Comparison of ENCODE assay signal across 1 cellular context in the genomic region with DNA sequence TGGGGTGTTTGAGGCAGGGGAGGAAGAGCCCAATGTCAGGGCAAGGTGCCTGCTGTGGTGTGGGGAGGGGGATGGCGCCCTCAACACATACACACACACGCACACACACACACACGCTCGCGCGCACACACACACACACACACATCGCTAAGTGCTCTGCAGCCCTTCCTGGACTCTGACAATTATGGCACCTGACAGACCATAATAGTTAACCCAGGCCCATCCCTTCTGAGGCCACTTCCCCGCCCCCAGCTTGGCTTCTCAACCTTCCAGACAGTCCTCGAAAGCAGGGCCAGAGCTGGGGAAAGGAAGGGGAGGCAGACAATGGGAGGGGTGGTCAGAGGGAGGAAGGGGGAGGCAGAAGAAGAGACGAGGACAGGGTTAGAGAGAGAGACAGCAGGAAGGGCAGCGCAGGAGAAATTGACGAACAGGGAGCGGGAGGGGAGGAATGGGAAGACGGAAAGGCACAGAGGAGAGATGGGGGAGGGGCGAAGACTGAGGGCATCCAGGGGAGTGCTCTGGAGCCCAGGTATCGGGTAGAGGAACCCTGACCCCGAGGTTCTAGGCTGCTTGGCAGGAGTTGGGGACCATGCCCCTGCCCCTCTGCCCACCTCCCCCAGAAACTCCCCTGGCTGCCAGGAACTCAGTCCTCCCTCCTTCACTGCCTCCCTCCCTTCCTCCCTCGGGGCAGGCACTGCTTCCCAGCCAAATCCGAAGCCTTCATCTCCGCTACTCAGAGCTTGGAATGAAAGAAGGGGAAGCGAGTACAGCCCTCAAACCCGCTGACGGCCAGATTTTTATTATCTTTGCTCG.
TF ChIP-seq lines count a peak whose summit lies in the region.

No MANE protein-coding gene starts in this region.

TF ChIP-seq in HepG2, 621 proteins besides CTCF, POLR2A, EP300 and RAD21 (continued from another document and continues in another):
- TF ChIP-seq MTA1 (CRISPR knock-in tag; IDR thresholded peaks at IDR 0.05; ENCODE audit: borderline replicate concordance) = no peak
- TF ChIP-seq, protein P1, sequence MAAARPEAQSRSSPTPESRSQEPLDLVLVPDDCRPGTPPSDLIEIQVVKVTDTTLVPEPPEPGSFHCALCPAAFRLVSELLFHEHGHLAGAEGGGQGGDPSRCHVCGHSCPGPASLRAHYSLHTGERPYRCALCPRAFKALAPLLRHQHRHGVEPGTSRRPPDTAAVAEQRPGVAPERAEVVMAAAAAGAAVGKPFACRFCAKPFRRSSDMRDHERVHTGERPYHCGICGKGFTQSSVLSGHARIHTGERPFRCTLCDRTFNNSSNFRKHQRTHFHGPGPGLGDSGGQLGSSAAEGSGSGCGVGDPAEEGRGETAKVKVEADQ (CRISPR knock-in tag; IDR thresholded peaks at IDR 0.05; ENCODE audit: borderline replicate concordance) = peak; percentile 47; the same call in 1 of the 2 replicates
- TF ChIP-seq ZNF451 (CRISPR knock-in tag; IDR thresholded peaks at IDR 0.05) = peak; percentile 56; the same call in 1 of the 2 replicates
- no peak for TF ChIP-seq HNRNPH1 (optimal IDR thresholded peaks at IDR 0.05; ENCODE audit: low read depth, low read length)
- TF ChIP-seq HOMEZ (CRISPR knock-in tag; IDR thresholded peaks at IDR 0.05; ENCODE audit: low read depth) = no peak
- TF ChIP-seq ZNF879 (CRISPR knock-in tag; IDR thresholded peaks at IDR 0.05) = no peak
- no peak for TF ChIP-seq ZNF292 (CRISPR knock-in tag; IDR thresholded peaks at IDR 0.05; ENCODE audit: borderline replicate concordance, low read depth)
- TF ChIP-seq IKZF5 (CRISPR knock-in tag; IDR thresholded peaks at IDR 0.05) = 0 out of 2 replicates have a peak, but pooled peaks have one; percentile 26
- peak; percentile 38 for TF ChIP-seq ZFX (CRISPR knock-in tag; IDR thresholded peaks at IDR 0.05; ENCODE audit: low read depth)
- TF ChIP-seq ZNF713 (CRISPR knock-in tag; IDR thresholded peaks at IDR 0.05) = no peak
- no peak for TF ChIP-seq NCOA2 (CRISPR knock-in tag; IDR thresholded peaks at IDR 0.05)
- no peak for TF ChIP-seq CEBPB (IDR thresholded peaks at IDR 0.05; ENCODE audit: borderline replicate concordance, low read depth, low read length)
- no peak for TF ChIP-seq KDM6A (CRISPR knock-in tag; IDR thresholded peaks at IDR 0.05; ENCODE audit: low read depth)
- TF ChIP-seq, protein P2, sequence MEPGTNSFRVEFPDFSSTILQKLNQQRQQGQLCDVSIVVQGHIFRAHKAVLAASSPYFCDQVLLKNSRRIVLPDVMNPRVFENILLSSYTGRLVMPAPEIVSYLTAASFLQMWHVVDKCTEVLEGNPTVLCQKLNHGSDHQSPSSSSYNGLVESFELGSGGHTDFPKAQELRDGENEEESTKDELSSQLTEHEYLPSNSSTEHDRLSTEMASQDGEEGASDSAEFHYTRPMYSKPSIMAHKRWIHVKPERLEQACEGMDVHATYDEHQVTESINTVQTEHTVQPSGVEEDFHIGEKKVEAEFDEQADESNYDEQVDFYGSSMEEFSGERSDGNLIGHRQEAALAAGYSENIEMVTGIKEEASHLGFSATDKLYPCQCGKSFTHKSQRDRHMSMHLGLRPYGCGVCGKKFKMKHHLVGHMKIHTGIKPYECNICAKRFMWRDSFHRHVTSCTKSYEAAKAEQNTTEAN (CRISPR knock-in tag; conservative IDR thresholded peaks at IDR 0.05) = peak; percentile 69
- TF ChIP-seq, protein P3, sequence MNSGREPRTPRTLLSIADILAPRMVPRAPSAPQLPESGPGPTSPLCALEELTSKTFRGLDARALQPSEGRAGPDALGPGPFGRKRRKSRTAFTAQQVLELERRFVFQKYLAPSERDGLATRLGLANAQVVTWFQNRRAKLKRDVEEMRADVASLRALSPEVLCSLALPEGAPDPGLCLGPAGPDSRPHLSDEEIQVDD (CRISPR knock-in tag; IDR thresholded peaks at IDR 0.05; ENCODE audit: borderline replicate concordance) = no peak
- no peak for TF ChIP-seq ZSCAN20 (CRISPR knock-in tag; IDR thresholded peaks at IDR 0.05; ENCODE audit: borderline replicate concordance)
- no peak for TF ChIP-seq ZFP82 (CRISPR knock-in tag; IDR thresholded peaks at IDR 0.05; ENCODE audit: borderline replicate concordance)
- TF ChIP-seq MXD3 (CRISPR knock-in tag; IDR thresholded peaks at IDR 0.05) = peak; percentile 21; the same call in 1 of the 2 replicates
- TF ChIP-seq BHLHE40 (IDR thresholded peaks at IDR 0.05; ENCODE audit: low read length) = no peak
- no peak for TF ChIP-seq MIER3 (CRISPR knock-in tag; IDR thresholded peaks at IDR 0.05; ENCODE audit: borderline replicate concordance)
- TF ChIP-seq ETV5 (CRISPR knock-in tag; IDR thresholded peaks at IDR 0.05; ENCODE audit: borderline replicate concordance) = no peak; the same call in 1 of the 2 replicates
- TF ChIP-seq, protein P4, sequence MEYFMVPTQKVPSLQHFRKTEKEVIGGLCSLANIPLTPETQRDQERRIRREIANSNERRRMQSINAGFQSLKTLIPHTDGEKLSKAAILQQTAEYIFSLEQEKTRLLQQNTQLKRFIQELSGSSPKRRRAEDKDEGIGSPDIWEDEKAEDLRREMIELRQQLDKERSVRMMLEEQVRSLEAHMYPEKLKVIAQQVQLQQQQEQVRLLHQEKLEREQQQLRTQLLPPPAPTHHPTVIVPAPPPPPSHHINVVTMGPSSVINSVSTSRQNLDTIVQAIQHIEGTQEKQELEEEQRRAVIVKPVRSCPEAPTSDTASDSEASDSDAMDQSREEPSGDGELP (IDR thresholded peaks at IDR 0.05; ENCODE audit: borderline replicate concordance, low read depth) = no peak
- no peak for TF ChIP-seq ONECUT2 (CRISPR knock-in tag; IDR thresholded peaks at IDR 0.05)
- no peak for TF ChIP-seq YY1 (IDR thresholded peaks at IDR 0.05; ENCODE audit: insufficient read depth, insufficient replicate concordance, low read depth, low read length)
- no peak for TF ChIP-seq HOXD1 (CRISPR knock-in tag; IDR thresholded peaks at IDR 0.05)
- no peak for TF ChIP-seq ZXDC (CRISPR knock-in tag; IDR thresholded peaks at IDR 0.05)
- TF ChIP-seq HINFP (CRISPR knock-in tag; IDR thresholded peaks at IDR 0.05; ENCODE audit: low read depth) = no peak
- TF ChIP-seq, protein P5, sequence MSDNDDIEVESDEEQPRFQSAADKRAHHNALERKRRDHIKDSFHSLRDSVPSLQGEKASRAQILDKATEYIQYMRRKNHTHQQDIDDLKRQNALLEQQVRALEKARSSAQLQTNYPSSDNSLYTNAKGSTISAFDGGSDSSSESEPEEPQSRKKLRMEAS (IDR thresholded peaks at IDR 0.05) = 0 out of 2 replicates have a peak, but pooled peaks have one; percentile 35
- TF ChIP-seq, protein P6, sequence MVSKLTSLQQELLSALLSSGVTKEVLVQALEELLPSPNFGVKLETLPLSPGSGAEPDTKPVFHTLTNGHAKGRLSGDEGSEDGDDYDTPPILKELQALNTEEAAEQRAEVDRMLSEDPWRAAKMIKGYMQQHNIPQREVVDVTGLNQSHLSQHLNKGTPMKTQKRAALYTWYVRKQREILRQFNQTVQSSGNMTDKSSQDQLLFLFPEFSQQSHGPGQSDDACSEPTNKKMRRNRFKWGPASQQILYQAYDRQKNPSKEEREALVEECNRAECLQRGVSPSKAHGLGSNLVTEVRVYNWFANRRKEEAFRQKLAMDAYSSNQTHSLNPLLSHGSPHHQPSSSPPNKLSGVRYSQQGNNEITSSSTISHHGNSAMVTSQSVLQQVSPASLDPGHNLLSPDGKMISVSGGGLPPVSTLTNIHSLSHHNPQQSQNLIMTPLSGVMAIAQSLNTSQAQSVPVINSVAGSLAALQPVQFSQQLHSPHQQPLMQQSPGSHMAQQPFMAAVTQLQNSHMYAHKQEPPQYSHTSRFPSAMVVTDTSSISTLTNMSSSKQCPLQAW (CRISPR knock-in tag; IDR thresholded peaks at IDR 0.05) = peak; percentile 74
- TF ChIP-seq ZNF720 (CRISPR knock-in tag; IDR thresholded peaks at IDR 0.05) = no peak
- TF ChIP-seq ZMAT5 (CRISPR knock-in tag; IDR thresholded peaks at IDR 0.05; ENCODE audit: borderline replicate concordance, low read depth) = no peak
- TF ChIP-seq, protein P7, sequence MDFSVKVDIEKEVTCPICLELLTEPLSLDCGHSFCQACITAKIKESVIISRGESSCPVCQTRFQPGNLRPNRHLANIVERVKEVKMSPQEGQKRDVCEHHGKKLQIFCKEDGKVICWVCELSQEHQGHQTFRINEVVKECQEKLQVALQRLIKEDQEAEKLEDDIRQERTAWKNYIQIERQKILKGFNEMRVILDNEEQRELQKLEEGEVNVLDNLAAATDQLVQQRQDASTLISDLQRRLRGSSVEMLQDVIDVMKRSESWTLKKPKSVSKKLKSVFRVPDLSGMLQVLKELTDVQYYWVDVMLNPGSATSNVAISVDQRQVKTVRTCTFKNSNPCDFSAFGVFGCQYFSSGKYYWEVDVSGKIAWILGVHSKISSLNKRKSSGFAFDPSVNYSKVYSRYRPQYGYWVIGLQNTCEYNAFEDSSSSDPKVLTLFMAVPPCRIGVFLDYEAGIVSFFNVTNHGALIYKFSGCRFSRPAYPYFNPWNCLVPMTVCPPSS (IDR thresholded peaks at IDR 0.05) = no peak
- no peak for TF ChIP-seq PTBP1 (IDR thresholded peaks at IDR 0.05; ENCODE audit: low read depth, low read length, poor library complexity, severe bottlenecking)
- TF ChIP-seq ZNF598 (CRISPR knock-in tag; IDR thresholded peaks at IDR 0.05; ENCODE audit: borderline replicate concordance) = 0 out of 2 replicates have a peak, but pooled peaks have one; percentile 44
- no peak for TF ChIP-seq PHB2 (IDR thresholded peaks at IDR 0.05; ENCODE audit: partially characterized antibody)
- TF ChIP-seq HMG20A (CRISPR knock-in tag; IDR thresholded peaks at IDR 0.05; ENCODE audit: borderline replicate concordance) = no peak
- 0 out of 2 replicates have a peak, but pooled peaks have one; percentile 35 for TF ChIP-seq ZNF572 (CRISPR knock-in tag; IDR thresholded peaks at IDR 0.05)
- no peak for TF ChIP-seq ZNF616 (CRISPR knock-in tag; IDR thresholded peaks at IDR 0.05; ENCODE audit: low read depth)
- TF ChIP-seq ZNF3 (CRISPR knock-in tag; IDR thresholded peaks at IDR 0.05) = no peak
- TF ChIP-seq ZNF567 (CRISPR knock-in tag; IDR thresholded peaks at IDR 0.05; ENCODE audit: borderline replicate concordance) = no peak
- no peak for TF ChIP-seq CERS6 (CRISPR knock-in tag; IDR thresholded peaks at IDR 0.05)
- no peak for TF ChIP-seq ZFP37 (CRISPR knock-in tag; IDR thresholded peaks at IDR 0.05; ENCODE audit: borderline replicate concordance)
